In genomic region chr12:116818341-116818856, GRCh38 we compare ENCODE assay signal across 8 cellular contexts.
DNase-seq lines count a peak whose midpoint lies in the region; ATAC-seq and TF ChIP-seq lines count a peak whose summit lies in the region.

No MANE protein-coding gene starts in this region.

- H3K9me2 ChIP-seq in hepatocyte (replicated peaks; ENCODE audit: insufficient read depth) = no peaks in the 10 kb centered on the region

- H3K9me3 ChIP-seq in ascending aorta (no peaks in the 10 kb centered on the region), hepatocyte (ENCODE audit: low read depth) (no peaks in the 10 kb centered on the region)

- WGBS in hepatocyte (ENCODE audit: low lambda C conversion rate, missing lambda C conversion rate) = 69% methylated on average over 11 of the region's 11 CpGs

- peak overlapping the region; percentile 84 for H3K4me3 ChIP-seq in ACC112 (ENCODE audit: low read depth, low read length)
- H3K4me3 ChIP-seq in ascending aorta = peak overlapping the region; percentile 75 to 82
- peak overlapping the region; percentile 91 for H3K4me3 ChIP-seq in hepatocyte
- H3K4me3 ChIP-seq in skeletal muscle cell (ENCODE audit: low read depth, low read length) = peak overlapping the region; percentile 67

- no peaks in the 10 kb centered on the region for H4K20me1 ChIP-seq in hepatocyte (ENCODE audit: insufficient read depth, poor library complexity, severe bottlenecking)

- H3K4me2 ChIP-seq in hepatocyte = peak overlapping the region; percentile 86

- peak; percentile 3 for ATAC-seq in GM18868 (IDR thresholded peaks at IDR 0.05; ENCODE audit: unreplicated experiment)

- peaks cover 12% of the 10 kb centered on the region for H3K4me1 ChIP-seq in ACC112 (ENCODE audit: control insufficient read depth, insufficient read depth, low read length, unreplicated experiment)
- peaks cover 3 to 9% of the 10 kb centered on the region in 2 donors for H3K4me1 ChIP-seq in ascending aorta
- peaks cover 6% of the 10 kb centered on the region for H3K4me1 ChIP-seq in hepatocyte (ENCODE audit: insufficient read depth)

- H2AFZ ChIP-seq in ACC112 (ENCODE audit: low read length, unreplicated experiment) (peak overlapping the region; percentile 85), hepatocyte (peak overlapping the region; percentile 98)

- intact Hi-C loops in ascending aorta (cut with DNase I) = loop anchor here (2.0 kb wide), 1 partner anchor 46 kb away; no protein-coding TSS in a partner anchor

- DNase-seq in NCI-H69 (lab: John Stamatoyannopoulos, UW) (peak; percentile 32), ascending aorta (ENCODE audit: low spot score in 2 of 2) (peak in 1 of 2 donors; percentile 66), hepatocyte (ENCODE audit: low spot score) (no peak), skeletal muscle cell (ENCODE audit: low read depth) (no peak), NCI-H128 (lab: John Stamatoyannopoulos, UW; ENCODE audit: unreplicated experiment) (no peak), T-helper 9 cell (no peak)

- TF ChIP-seq CTCF in ascending aorta (IDR thresholded peaks at IDR 0.05) (no peak), hepatocyte (IDR thresholded peaks at IDR 0.05; ENCODE audit: poor library complexity) (no peak)

- no peak overlapping the region; the same call in 1 of the 2 replicates for H3K27ac ChIP-seq in ACC112 (ENCODE audit: low read depth, low read length)
- H3K27ac ChIP-seq in ascending aorta = peak overlapping the region; percentile 92 to 97
- H3K27ac ChIP-seq in hepatocyte = peak overlapping the region; percentile 99

- peaks cover 6% of the 10 kb centered on the region; the same call in 1 of the 2 replicates for H3K27me3 ChIP-seq in ACC112 (ENCODE audit: insufficient read depth, low read length)
- no peaks in the 10 kb centered on the region for H3K27me3 ChIP-seq in ascending aorta
- no peaks in the 10 kb centered on the region for H3K27me3 ChIP-seq in hepatocyte

- H3K36me3 ChIP-seq in ACC112 (ENCODE audit: insufficient read depth, low read length) = no peaks in the 10 kb centered on the region
- no peaks in the 10 kb centered on the region for H3K36me3 ChIP-seq in ascending aorta
- no peaks in the 10 kb centered on the region for H3K36me3 ChIP-seq in hepatocyte (replicated peaks; ENCODE audit: insufficient read depth, low read depth)

- H3K79me2 ChIP-seq in ACC112 (ENCODE audit: control insufficient read depth, insufficient read depth, low read length, unreplicated experiment) = no peaks in the 10 kb centered on the region
- H3K79me2 ChIP-seq in hepatocyte = no peaks in the 10 kb centered on the region
